Comparison of ENCODE assay signal across 1 cellular context in genomic region chr6:32972353-32973143, GRCh38.
TF ChIP-seq lines count a peak whose summit lies in the region.

No MANE protein-coding gene starts in this region.

TF ChIP-seq in HepG2, 621 proteins besides CTCF, POLR2A, EP300 and RAD21 (continued from another document and continues in another):
- TF ChIP-seq FOXK2 (IDR thresholded peaks at IDR 0.05), result no peak
- no peak for TF ChIP-seq TBX3 (IDR thresholded peaks at IDR 0.05; ENCODE audit: borderline replicate concordance)
- no peak for TF ChIP-seq ZNF343 (CRISPR knock-in tag; IDR thresholded peaks at IDR 0.05)
- TF ChIP-seq ZNF263 (CRISPR knock-in tag; IDR thresholded peaks at IDR 0.05), result no peak; the same call in 1 of the 2 replicates
- no peak for TF ChIP-seq FOXA3 (CRISPR knock-in tag; IDR thresholded peaks at IDR 0.05)
- peak; percentile 91; the same call in 1 of the 2 replicates for TF ChIP-seq BATF2 (CRISPR knock-in tag; IDR thresholded peaks at IDR 0.05)
- peak; percentile 68; the same call in 1 of the 2 replicates for TF ChIP-seq ZC3H4 (CRISPR knock-in tag; IDR thresholded peaks at IDR 0.05; ENCODE audit: borderline replicate concordance)
- no peak for TF ChIP-seq ZNF362 (CRISPR knock-in tag; IDR thresholded peaks at IDR 0.05; ENCODE audit: borderline replicate concordance)
- TF ChIP-seq GABPB1 (CRISPR knock-in tag; IDR thresholded peaks at IDR 0.05), result no peak; the same call in 1 of the 2 replicates
- TF ChIP-seq ZSCAN25 (CRISPR knock-in tag; IDR thresholded peaks at IDR 0.05), result no peak
- TF ChIP-seq ZNF124 (CRISPR knock-in tag; IDR thresholded peaks at IDR 0.05), result no peak; the same call in 1 of the 2 replicates
- no peak for TF ChIP-seq FLYWCH1 (CRISPR knock-in tag; IDR thresholded peaks at IDR 0.05)
- 0 out of 2 replicates have a peak, but pooled peaks have one; percentile 3 for TF ChIP-seq MYC (CRISPR knock-in tag; IDR thresholded peaks at IDR 0.05; ENCODE audit: borderline replicate concordance)
- TF ChIP-seq SMAD1 (CRISPR knock-in tag; IDR thresholded peaks at IDR 0.05; ENCODE audit: borderline replicate concordance, low read depth), result peak; percentile 53; the same call in 1 of the 2 replicates
- no peak for TF ChIP-seq AKNA (CRISPR knock-in tag; IDR thresholded peaks at IDR 0.05; ENCODE audit: borderline replicate concordance)
- TF ChIP-seq RFXANK (CRISPR knock-in tag; IDR thresholded peaks at IDR 0.05), result no peak
- 0 out of 2 replicates have a peak, but pooled peaks have one; percentile 7 for TF ChIP-seq ARID5B (CRISPR knock-in tag; IDR thresholded peaks at IDR 0.05)
- TF ChIP-seq IRX3 (CRISPR knock-in tag; IDR thresholded peaks at IDR 0.05; ENCODE audit: borderline replicate concordance, low read depth), result no peak; the same call in 1 of the 2 replicates
- no peak; the same call in 1 of the 2 replicates for TF ChIP-seq HNF4G (IDR thresholded peaks at IDR 0.05; ENCODE audit: borderline replicate concordance, low read depth, low read length)
- no peak for TF ChIP-seq HNF4G (CRISPR knock-in tag; IDR thresholded peaks at IDR 0.05; ENCODE audit: borderline replicate concordance, low read depth)
- TF ChIP-seq ZFP1 (CRISPR knock-in tag; IDR thresholded peaks at IDR 0.05), result no peak
- TF ChIP-seq CREB1 (IDR thresholded peaks at IDR 0.05), result no peak
- no peak for TF ChIP-seq CREB1 (CRISPR knock-in tag; IDR thresholded peaks at IDR 0.05)
- TF ChIP-seq DZIP1 (CRISPR knock-in tag; IDR thresholded peaks at IDR 0.05), result peak; percentile 65; the same call in 1 of the 2 replicates
- no peak; the same call in 1 of the 2 replicates for TF ChIP-seq ZNF737 (CRISPR knock-in tag; IDR thresholded peaks at IDR 0.05; ENCODE audit: borderline replicate concordance)
- no peak for TF ChIP-seq TAF1 (CRISPR knock-in tag; IDR thresholded peaks at IDR 0.05)
- no peak for TF ChIP-seq PRDM4 (CRISPR knock-in tag; IDR thresholded peaks at IDR 0.05; ENCODE audit: borderline replicate concordance)
- no peak for TF ChIP-seq TCF7 (IDR thresholded peaks at IDR 0.05; ENCODE audit: low read depth)
- TF ChIP-seq SNRNP70 (IDR thresholded peaks at IDR 0.05; ENCODE audit: low read depth, low read length), result no peak
- no peak for TF ChIP-seq HMGXB3 (CRISPR knock-in tag; IDR thresholded peaks at IDR 0.05; ENCODE audit: borderline replicate concordance)
- peak; percentile 88; the same call in 1 of the 2 replicates for TF ChIP-seq PAF1 (CRISPR knock-in tag; IDR thresholded peaks at IDR 0.05)
- peak; percentile 60; the same call in 1 of the 2 replicates for TF ChIP-seq ARHGAP35 (CRISPR knock-in tag; IDR thresholded peaks at IDR 0.05; ENCODE audit: borderline replicate concordance)
- TF ChIP-seq AGO2 (optimal IDR thresholded peaks at IDR 0.05; ENCODE audit: low read depth, low read length), result peak; percentile 100
- no peak for TF ChIP-seq ZMYM2 (CRISPR knock-in tag; IDR thresholded peaks at IDR 0.05)
- no peak for TF ChIP-seq TFDP1 (CRISPR knock-in tag; IDR thresholded peaks at IDR 0.05; ENCODE audit: borderline replicate concordance)
- TF ChIP-seq WIZ (CRISPR knock-in tag; IDR thresholded peaks at IDR 0.05), result no peak
- no peak for TF ChIP-seq KMT2B (CRISPR knock-in tag; IDR thresholded peaks at IDR 0.05)
- TF ChIP-seq NFKB2 (CRISPR knock-in tag; IDR thresholded peaks at IDR 0.05; ENCODE audit: borderline replicate concordance), result peak; percentile 46; the same call in 1 of the 2 replicates
